In the genomic region with DNA sequence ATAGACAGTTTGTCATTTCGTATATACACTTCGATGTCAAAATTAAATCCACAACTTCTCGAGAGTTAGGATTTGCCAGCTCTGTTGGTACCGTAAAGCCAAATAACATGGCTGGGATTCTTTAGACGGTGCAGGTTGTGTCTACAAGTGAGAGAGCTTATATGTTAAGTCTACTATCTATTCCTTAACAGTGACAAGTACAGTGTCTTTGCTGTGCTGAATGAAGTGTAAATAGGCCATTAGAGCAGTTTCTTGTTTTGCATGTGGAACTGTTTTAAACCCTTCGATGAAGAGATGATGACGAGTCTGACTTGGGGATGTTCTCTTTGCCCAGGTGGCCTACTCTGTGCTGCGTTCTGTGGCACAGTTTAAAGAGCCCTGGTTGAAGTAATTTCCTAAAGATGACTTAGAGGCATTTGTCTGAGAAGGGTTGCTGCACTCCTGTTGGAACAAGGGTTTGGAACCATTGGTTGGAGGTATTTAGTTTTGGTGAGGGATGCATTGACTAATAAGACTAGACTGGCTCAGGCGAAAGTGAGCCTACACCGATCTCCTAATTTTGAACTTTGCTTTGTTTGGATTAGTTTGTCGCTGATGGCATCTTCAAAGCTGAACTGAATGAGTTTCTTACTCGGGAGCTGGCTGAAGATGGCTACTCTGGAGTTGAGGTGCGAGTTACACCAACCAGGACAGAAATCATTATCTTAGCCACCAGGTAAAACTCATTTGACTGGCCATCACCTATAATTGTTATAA, we compare ENCODE assay signal across 8 cellular contexts. TPM values are rescaled to one million over a fixed set of nuclear protein-coding genes. Genes with fewer than 3 reads are reported as not detected.
DNase-seq lines count a peak whose midpoint lies in the region; ATAC-seq and TF ChIP-seq lines count a peak whose summit lies in the region.

No MANE protein-coding gene starts in this region.

- H3K4me1 Mint-ChIP-seq in nephron: peaks cover 39% of the 10 kb centered on the region

- no peaks in the 10 kb centered on the region for H3K9me2 ChIP-seq in SU-DHL-6 (replicated peaks; ENCODE audit: insufficient read depth, low read length)

- H3K9me3 ChIP-seq in SU-DHL-6 (ENCODE audit: insufficient read depth, low read length): no peaks in the 10 kb centered on the region
- no peaks in the 10 kb centered on the region for H3K9me3 ChIP-seq in esophagus (ENCODE audit: control insufficient read depth in 2 of 2, insufficient read depth in 1 of 2, low read depth in 1 of 2, low read length in 1 of 2)

- H3K9me3 Mint-ChIP-seq in nephron: no peaks in the 10 kb centered on the region

- peaks cover 52% of the 10 kb centered on the region for H3F3A ChIP-seq in SU-DHL-6 (ENCODE audit: insufficient read depth)

- H3K4me3 ChIP-seq in SU-DHL-6 (ENCODE audit: insufficient read depth, low read length, poor library complexity, severe bottlenecking): peak overlapping the region; percentile 78
- peak overlapping the region; percentile 88 to 95 for H3K4me3 ChIP-seq in esophagus (ENCODE audit: low read depth in 1 of 2, low read length in 2 of 2)

- no peak for TF ChIP-seq CTCF in SU-DHL-6 (IDR thresholded peaks at IDR 0.05; ENCODE audit: insufficient read depth, low read length, poor library complexity, severe bottlenecking)
- TF ChIP-seq CTCF in nephron (IDR thresholded peaks at IDR 0.05; ENCODE audit: unreplicated experiment in 3 of 3): no peak

- peaks cover 0 to 4% of the 10 kb centered on the region in 2 donors for H3K4me1 ChIP-seq in esophagus (ENCODE audit: control insufficient read depth in 2 of 2, insufficient read depth in 2 of 2, low read length in 1 of 2)

- peak overlapping the region; percentile 77 for H3K4me2 ChIP-seq in SU-DHL-6 (ENCODE audit: low read depth, low read length, poor library complexity, severe bottlenecking)

- H3K27me3 ChIP-seq in SU-DHL-6 (ENCODE audit: low read length) (no peaks in the 10 kb centered on the region), esophagus (ENCODE audit: control insufficient read depth in 1 of 2, insufficient read depth in 2 of 2, low read length in 2 of 2) (no peaks in the 10 kb centered on the region)

- H2AFZ ChIP-seq in SU-DHL-6 (ENCODE audit: low read depth, low read length, severe bottlenecking): no peak overlapping the region

- H3K27ac Mint-ChIP-seq in nephron: peak overlapping the region; percentile 93 to 97 (median 93)

- peak overlapping the region; percentile 89 for H3K9ac ChIP-seq in SU-DHL-6 (ENCODE audit: low read length)

- H3K36me3 ChIP-seq in SU-DHL-6 (ENCODE audit: low read length): peaks cover 42% of the 10 kb centered on the region
- peaks cover 18 to 28% of the 10 kb centered on the region in 2 donors for H3K36me3 ChIP-seq in esophagus (ENCODE audit: control insufficient read depth in 2 of 2, insufficient read depth in 2 of 2, low read length in 1 of 2)

- 4 to 5% methylated on average over 13 of the region's 13 CpGs for WGBS in esophagus, 2 donors

- peak overlapping the region; percentile 91 to 97 (median 96) for H3K4me3 Mint-ChIP-seq in nephron

- H4K20me1 ChIP-seq in SU-DHL-6 (ENCODE audit: low read depth, low read length): peaks cover 36% of the 10 kb centered on the region

- H3K36me3 Mint-ChIP-seq in nephron (ENCODE audit: low read depth): peaks cover 46% of the 10 kb centered on the region

- H3K79me2 ChIP-seq in SU-DHL-6 (ENCODE audit: insufficient read depth, low read length): peaks cover 44% of the 10 kb centered on the region

- DNase-seq in DMS 273 (lab: John Stamatoyannopoulos, UW; ENCODE audit: unreplicated experiment) (peak; percentile 40), DMS 273 treated with DMSO at 0.1 percent for 48 hours (lab: John Stamatoyannopoulos, UW) (no peak), dedifferentiated amniotic fluid mesenchymal stem cell (ENCODE audit: extremely low spot score) (no peak), cerebellar nuclear complex (lab: John Stamatoyannopoulos, UW) (no peak)

- no peak for ATAC-seq in HG02884 (IDR thresholded peaks at IDR 0.05; ENCODE audit: unreplicated experiment)

- H3K27ac ChIP-seq in SU-DHL-6 (ENCODE audit: low read depth, low read length) (peak overlapping the region; percentile 84), esophagus (ENCODE audit: low read depth in 2 of 2, low read length in 1 of 2) (peak overlapping the region; percentile 70 to 88)

- H3K27me3 Mint-ChIP-seq in nephron (ENCODE audit: low read depth): peaks cover 6% of the 10 kb centered on the region

RNA-seq across cellular contexts. Expression of a gene that starts 1.0 kb away (rescaled TPM):
- polyA plus RNA-seq in esophagus: 1,000 to 10,000 TPM; 1,864 to 2,574 TPM

RNA-seq across cellular contexts. Expression of a gene that starts 32.7 kb away (rescaled TPM):
- under 1 TPM; 0.24 to 0.39 TPM for polyA plus RNA-seq in esophagus

RNA-seq across cellular contexts. Expression of a gene that starts 48.8 kb away (rescaled TPM):
- polyA plus RNA-seq in esophagus: 1 to 10 TPM; 4.9 to 5.0 TPM
